Comparison of ENCODE assay signal across 1 cellular context in the genomic region with DNA sequence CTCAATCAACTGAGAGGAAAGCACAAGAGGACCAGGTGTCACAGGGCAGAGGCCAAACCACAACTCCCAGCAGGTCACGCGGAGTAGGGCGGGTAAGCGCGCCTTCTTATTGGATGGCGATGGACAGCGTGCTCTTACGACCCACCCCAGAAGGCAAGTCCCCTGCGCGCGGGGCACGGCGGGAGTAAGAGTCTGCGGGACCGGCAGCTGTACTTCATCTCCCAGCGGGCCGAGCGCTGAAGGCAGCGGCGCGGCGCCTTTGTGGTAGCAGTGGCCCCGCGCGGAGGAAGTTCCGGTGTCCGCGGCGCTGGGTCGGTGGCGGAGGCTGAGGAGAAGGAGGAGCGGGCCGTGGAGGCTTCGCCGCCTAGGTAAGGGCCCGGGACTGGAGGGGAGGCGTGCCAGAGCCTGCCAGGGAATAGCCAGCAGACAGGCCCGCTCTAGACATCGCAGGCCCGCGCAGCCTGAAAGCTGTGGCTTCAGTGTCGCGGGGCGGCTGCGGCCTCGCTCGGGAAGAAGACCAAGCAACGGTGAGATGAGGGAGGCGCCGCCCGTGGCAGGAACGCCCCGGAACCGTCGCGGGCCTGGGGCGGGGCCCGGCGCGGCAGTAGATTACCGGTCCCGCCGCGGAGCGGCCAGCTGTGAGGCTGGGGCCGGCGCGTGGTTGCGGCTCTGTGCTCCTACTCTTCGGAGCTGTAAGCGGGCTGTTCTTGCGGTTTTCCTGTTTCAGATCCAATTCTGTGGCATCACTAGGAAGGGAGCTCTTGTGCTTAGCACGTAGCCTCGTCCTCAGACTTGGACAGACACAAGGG.
TF ChIP-seq lines count a peak whose summit lies in the region.

A gene with protein sequence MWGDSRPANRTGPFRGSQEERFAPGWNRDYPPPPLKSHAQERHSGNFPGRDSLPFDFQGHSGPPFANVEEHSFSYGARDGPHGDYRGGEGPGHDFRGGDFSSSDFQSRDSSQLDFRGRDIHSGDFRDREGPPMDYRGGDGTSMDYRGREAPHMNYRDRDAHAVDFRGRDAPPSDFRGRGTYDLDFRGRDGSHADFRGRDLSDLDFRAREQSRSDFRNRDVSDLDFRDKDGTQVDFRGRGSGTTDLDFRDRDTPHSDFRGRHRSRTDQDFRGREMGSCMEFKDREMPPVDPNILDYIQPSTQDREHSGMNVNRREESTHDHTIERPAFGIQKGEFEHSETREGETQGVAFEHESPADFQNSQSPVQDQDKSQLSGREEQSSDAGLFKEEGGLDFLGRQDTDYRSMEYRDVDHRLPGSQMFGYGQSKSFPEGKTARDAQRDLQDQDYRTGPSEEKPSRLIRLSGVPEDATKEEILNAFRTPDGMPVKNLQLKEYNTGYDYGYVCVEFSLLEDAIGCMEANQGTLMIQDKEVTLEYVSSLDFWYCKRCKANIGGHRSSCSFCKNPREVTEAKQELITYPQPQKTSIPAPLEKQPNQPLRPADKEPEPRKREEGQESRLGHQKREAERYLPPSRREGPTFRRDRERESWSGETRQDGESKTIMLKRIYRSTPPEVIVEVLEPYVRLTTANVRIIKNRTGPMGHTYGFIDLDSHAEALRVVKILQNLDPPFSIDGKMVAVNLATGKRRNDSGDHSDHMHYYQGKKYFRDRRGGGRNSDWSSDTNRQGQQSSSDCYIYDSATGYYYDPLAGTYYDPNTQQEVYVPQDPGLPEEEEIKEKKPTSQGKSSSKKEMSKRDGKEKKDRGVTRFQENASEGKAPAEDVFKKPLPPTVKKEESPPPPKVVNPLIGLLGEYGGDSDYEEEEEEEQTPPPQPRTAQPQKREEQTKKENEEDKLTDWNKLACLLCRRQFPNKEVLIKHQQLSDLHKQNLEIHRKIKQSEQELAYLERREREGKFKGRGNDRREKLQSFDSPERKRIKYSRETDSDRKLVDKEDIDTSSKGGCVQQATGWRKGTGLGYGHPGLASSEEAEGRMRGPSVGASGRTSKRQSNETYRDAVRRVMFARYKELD (plus strand): TSS at position 293 of the 809 bp plus-strand sequence. CDS start 22,492 bp downstream, outside the sequence.

TF ChIP-seq in HepG2, 621 proteins besides CTCF, POLR2A, EP300 and RAD21 (continued from another document and continues in another):
- TF ChIP-seq, protein P1, sequence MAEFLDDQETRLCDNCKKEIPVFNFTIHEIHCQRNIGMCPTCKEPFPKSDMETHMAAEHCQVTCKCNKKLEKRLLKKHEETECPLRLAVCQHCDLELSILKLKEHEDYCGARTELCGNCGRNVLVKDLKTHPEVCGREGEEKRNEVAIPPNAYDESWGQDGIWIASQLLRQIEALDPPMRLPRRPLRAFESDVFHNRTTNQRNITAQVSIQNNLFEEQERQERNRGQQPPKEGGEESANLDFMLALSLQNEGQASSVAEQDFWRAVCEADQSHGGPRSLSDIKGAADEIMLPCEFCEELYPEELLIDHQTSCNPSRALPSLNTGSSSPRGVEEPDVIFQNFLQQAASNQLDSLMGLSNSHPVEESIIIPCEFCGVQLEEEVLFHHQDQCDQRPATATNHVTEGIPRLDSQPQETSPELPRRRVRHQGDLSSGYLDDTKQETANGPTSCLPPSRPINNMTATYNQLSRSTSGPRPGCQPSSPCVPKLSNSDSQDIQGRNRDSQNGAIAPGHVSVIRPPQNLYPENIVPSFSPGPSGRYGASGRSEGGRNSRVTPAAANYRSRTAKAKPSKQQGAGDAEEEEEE (CRISPR knock-in tag; IDR thresholded peaks at IDR 0.05; ENCODE audit: borderline replicate concordance): no peak
- TF ChIP-seq ZSCAN9 (CRISPR knock-in tag; IDR thresholded peaks at IDR 0.05; ENCODE audit: borderline replicate concordance): no peak; the same call in 1 of the 2 replicates
- TF ChIP-seq ZNF234 (CRISPR knock-in tag; conservative IDR thresholded peaks at IDR 0.05): 0 out of 2 replicates have a peak, but pooled peaks have one; percentile 21
- TF ChIP-seq, protein P2, sequence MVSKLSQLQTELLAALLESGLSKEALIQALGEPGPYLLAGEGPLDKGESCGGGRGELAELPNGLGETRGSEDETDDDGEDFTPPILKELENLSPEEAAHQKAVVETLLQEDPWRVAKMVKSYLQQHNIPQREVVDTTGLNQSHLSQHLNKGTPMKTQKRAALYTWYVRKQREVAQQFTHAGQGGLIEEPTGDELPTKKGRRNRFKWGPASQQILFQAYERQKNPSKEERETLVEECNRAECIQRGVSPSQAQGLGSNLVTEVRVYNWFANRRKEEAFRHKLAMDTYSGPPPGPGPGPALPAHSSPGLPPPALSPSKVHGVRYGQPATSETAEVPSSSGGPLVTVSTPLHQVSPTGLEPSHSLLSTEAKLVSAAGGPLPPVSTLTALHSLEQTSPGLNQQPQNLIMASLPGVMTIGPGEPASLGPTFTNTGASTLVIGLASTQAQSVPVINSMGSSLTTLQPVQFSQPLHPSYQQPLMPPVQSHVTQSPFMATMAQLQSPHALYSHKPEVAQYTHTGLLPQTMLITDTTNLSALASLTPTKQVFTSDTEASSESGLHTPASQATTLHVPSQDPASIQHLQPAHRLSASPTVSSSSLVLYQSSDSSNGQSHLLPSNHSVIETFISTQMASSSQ (IDR thresholded peaks at IDR 0.05; ENCODE audit: low read depth): no peak
- TF ChIP-seq, protein P2 (CRISPR knock-in tag; IDR thresholded peaks at IDR 0.05; ENCODE audit: borderline replicate concordance): no peak; the same call in 1 of the 2 replicates
- peak; percentile 94 for TF ChIP-seq DMAP1 (CRISPR knock-in tag; IDR thresholded peaks at IDR 0.05)
- TF ChIP-seq ZNF768 (CRISPR knock-in tag; IDR thresholded peaks at IDR 0.05): peak; percentile 84
- TF ChIP-seq ONECUT2 (CRISPR knock-in tag; IDR thresholded peaks at IDR 0.05): no peak
- TF ChIP-seq KLF16 (CRISPR knock-in tag; IDR thresholded peaks at IDR 0.05): peak in 1 of 2 experiments; percentile 91; a peak in 2 of 4 replicates
- TF ChIP-seq CHD2 (IDR thresholded peaks at IDR 0.05; ENCODE audit: low read depth, low read length): 0 out of 2 replicates have a peak, but pooled peaks have one; percentile 11
- peak; percentile 64; the same call in 1 of the 2 replicates for TF ChIP-seq ZNF296 (CRISPR knock-in tag; conservative IDR thresholded peaks at IDR 0.05)
- no peak; the same call in 1 of the 2 replicates for TF ChIP-seq ZNF343 (CRISPR knock-in tag; IDR thresholded peaks at IDR 0.05)
- TF ChIP-seq, protein P3, sequence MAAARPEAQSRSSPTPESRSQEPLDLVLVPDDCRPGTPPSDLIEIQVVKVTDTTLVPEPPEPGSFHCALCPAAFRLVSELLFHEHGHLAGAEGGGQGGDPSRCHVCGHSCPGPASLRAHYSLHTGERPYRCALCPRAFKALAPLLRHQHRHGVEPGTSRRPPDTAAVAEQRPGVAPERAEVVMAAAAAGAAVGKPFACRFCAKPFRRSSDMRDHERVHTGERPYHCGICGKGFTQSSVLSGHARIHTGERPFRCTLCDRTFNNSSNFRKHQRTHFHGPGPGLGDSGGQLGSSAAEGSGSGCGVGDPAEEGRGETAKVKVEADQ (CRISPR knock-in tag; IDR thresholded peaks at IDR 0.05; ENCODE audit: borderline replicate concordance): peak; percentile 86; the same call in 1 of the 2 replicates
- peak; percentile 94 for TF ChIP-seq RFXAP (CRISPR knock-in tag; IDR thresholded peaks at IDR 0.05; ENCODE audit: borderline replicate concordance)
- no peak for TF ChIP-seq FOXP1 (IDR thresholded peaks at IDR 0.05)
- no peak for TF ChIP-seq FOXP1 (CRISPR knock-in tag; IDR thresholded peaks at IDR 0.05)
- TF ChIP-seq CBX5 (CRISPR knock-in tag; IDR thresholded peaks at IDR 0.05; ENCODE audit: borderline replicate concordance): 0 out of 2 replicates have a peak, but pooled peaks have one; percentile 37
- TF ChIP-seq, protein P4, sequence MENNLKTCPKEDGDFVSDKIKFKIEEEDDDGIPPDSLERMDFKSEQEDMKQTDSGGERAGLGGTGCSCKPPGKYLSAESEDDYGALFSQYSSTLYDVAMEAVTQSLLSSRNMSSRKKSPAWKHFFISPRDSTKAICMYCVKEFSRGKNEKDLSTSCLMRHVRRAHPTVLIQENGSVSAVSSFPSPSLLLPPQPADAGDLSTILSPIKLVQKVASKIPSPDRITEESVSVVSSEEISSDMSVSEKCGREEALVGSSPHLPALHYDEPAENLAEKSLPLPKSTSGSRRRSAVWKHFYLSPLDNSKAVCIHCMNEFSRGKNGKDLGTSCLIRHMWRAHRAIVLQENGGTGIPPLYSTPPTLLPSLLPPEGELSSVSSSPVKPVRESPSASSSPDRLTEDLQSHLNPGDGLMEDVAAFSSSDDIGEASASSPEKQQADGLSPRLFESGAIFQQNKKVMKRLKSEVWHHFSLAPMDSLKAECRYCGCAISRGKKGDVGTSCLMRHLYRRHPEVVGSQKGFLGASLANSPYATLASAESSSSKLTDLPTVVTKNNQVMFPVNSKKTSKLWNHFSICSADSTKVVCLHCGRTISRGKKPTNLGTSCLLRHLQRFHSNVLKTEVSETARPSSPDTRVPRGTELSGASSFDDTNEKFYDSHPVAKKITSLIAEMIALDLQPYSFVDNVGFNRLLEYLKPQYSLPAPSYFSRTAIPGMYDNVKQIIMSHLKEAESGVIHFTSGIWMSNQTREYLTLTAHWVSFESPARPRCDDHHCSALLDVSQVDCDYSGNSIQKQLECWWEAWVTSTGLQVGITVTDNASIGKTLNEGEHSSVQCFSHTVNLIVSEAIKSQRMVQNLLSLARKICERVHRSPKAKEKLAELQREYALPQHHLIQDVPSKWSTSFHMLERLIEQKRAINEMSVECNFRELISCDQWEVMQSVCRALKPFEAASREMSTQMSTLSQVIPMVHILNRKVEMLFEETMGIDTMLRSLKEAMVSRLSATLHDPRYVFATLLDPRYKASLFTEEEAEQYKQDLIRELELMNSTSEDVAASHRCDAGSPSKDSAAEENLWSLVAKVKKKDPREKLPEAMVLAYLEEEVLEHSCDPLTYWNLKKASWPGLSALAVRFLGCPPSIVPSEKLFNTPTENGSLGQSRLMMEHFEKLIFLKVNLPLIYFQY (CRISPR knock-in tag; IDR thresholded peaks at IDR 0.05; ENCODE audit: borderline replicate concordance): peak; percentile 80; the same call in 1 of the 2 replicates
- TF ChIP-seq, protein P5, sequence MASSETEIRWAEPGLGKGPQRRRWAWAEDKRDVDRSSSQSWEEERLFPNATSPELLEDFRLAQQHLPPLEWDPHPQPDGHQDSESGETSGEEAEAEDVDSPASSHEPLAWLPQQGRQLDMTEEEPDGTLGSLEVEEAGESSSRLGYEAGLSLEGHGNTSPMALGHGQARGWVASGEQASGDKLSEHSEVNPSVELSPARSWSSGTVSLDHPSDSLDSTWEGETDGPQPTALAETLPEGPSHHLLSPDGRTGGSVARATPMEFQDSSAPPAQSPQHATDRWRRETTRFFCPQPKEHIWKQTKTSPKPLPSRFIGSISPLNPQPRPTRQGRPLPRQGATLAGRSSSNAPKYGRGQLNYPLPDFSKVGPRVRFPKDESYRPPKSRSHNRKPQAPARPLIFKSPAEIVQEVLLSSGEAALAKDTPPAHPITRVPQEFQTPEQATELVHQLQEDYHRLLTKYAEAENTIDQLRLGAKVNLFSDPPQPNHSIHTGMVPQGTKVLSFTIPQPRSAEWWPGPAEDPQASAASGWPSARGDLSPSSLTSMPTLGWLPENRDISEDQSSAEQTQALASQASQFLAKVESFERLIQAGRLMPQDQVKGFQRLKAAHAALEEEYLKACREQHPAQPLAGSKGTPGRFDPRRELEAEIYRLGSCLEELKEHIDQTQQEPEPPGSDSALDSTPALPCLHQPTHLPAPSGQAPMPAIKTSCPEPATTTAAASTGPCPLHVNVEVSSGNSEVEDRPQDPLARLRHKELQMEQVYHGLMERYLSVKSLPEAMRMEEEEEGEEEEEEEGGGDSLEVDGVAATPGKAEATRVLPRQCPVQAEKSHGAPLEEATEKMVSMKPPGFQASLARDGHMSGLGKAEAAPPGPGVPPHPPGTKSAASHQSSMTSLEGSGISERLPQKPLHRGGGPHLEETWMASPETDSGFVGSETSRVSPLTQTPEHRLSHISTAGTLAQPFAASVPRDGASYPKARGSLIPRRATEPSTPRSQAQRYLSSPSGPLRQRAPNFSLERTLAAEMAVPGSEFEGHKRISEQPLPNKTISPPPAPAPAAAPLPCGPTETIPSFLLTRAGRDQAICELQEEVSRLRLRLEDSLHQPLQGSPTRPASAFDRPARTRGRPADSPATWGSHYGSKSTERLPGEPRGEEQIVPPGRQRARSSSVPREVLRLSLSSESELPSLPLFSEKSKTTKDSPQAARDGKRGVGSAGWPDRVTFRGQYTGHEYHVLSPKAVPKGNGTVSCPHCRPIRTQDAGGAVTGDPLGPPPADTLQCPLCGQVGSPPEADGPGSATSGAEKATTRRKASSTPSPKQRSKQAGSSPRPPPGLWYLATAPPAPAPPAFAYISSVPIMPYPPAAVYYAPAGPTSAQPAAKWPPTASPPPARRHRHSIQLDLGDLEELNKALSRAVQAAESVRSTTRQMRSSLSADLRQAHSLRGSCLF (CRISPR knock-in tag; IDR thresholded peaks at IDR 0.05; ENCODE audit: borderline replicate concordance): no peak
- TF ChIP-seq ZNF724P (CRISPR knock-in tag; IDR thresholded peaks at IDR 0.05; ENCODE audit: borderline replicate concordance): no peak
- TF ChIP-seq SALL2 (CRISPR knock-in tag; IDR thresholded peaks at IDR 0.05): peak; percentile 94
- TF ChIP-seq, protein P6, sequence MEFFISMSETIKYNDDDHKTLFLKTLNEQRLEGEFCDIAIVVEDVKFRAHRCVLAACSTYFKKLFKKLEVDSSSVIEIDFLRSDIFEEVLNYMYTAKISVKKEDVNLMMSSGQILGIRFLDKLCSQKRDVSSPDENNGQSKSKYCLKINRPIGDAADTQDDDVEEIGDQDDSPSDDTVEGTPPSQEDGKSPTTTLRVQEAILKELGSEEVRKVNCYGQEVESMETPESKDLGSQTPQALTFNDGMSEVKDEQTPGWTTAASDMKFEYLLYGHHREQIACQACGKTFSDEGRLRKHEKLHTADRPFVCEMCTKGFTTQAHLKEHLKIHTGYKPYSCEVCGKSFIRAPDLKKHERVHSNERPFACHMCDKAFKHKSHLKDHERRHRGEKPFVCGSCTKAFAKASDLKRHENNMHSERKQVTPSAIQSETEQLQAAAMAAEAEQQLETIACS (CRISPR knock-in tag; IDR thresholded peaks at IDR 0.05): 0 out of 2 replicates have a peak, but pooled peaks have one; percentile 37
- peak; percentile 79 for TF ChIP-seq FOXC1 (CRISPR knock-in tag; IDR thresholded peaks at IDR 0.05; ENCODE audit: borderline replicate concordance)
- no peak for TF ChIP-seq GATA4 (IDR thresholded peaks at IDR 0.05; ENCODE audit: borderline replicate concordance, low read depth)
- no peak for TF ChIP-seq SMC3 (IDR thresholded peaks at IDR 0.05; ENCODE audit: low read length)
- peak; percentile 65; the same call in 1 of the 2 replicates for TF ChIP-seq ZNF263 (CRISPR knock-in tag; IDR thresholded peaks at IDR 0.05)
- peak; percentile 96 for TF ChIP-seq KAT7 (CRISPR knock-in tag; IDR thresholded peaks at IDR 0.05; ENCODE audit: borderline replicate concordance)
- TF ChIP-seq, protein P7, sequence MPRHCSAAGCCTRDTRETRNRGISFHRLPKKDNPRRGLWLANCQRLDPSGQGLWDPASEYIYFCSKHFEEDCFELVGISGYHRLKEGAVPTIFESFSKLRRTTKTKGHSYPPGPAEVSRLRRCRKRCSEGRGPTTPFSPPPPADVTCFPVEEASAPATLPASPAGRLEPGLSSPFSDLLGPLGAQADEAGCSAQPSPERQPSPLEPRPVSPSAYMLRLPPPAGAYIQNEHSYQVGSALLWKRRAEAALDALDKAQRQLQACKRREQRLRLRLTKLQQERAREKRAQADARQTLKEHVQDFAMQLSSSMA (CRISPR knock-in tag; IDR thresholded peaks at IDR 0.05): 0 out of 2 replicates have a peak, but pooled peaks have one; percentile 76
